Comparison of ENCODE assay signal across 11 cellular contexts in genomic region chr3:46971151-46971550, GRCh38. TPM values are rescaled to one million over a fixed set of nuclear protein-coding genes. Genes with fewer than 3 reads are reported as not detected.
DNase-seq lines count a peak whose midpoint lies in the region; ATAC-seq and TF ChIP-seq lines count a peak whose summit lies in the region.
"Had no signal": no experiment of that assay in that cellular context is flagged by ENCODE, and none has a peak within 500 bp of the region (broad histone marks: within the 10 kb centered on the region; RNA-seq: fewer than 3 reads in every experiment).

No MANE protein-coding gene starts in this region.

- peaks cover 85% of the 10 kb centered on the region for H3K4me1 ChIP-seq in CD4-positive, CD25-positive, alpha-beta regulatory T cell (ENCODE audit: control insufficient read depth, insufficient read depth, low read length, poor library complexity, severe bottlenecking)
- H3K4me1 ChIP-seq in MM.1S (ENCODE audit: low read length) (peaks cover 35% of the 10 kb centered on the region), endodermal cell (ENCODE audit: control insufficient read depth, insufficient read depth, low read length) (peaks cover 2% of the 10 kb centered on the region), osteoblast (ENCODE audit: insufficient read depth, low read length) (peaks cover 13% of the 10 kb centered on the region)

- H3K4me1 Mint-ChIP-seq in CD4-positive, CD25-positive, alpha-beta regulatory T cell: peaks cover 28 to 88% (median 68%) of the 10 kb centered on the region in 4 donors
- H3K4me1 Mint-ChIP-seq in endodermal cell: peaks cover 28% of the 10 kb centered on the region

- H3K27ac Mint-ChIP-seq in CD4-positive, CD25-positive, alpha-beta regulatory T cell: peak overlapping the region; percentile 82 to 91 (median 87)
- peak overlapping the region; percentile 31 for H3K27ac Mint-ChIP-seq in endodermal cell

- no peak for DNase-seq in CD4-positive, CD25-positive, alpha-beta regulatory T cell
- DNase-seq in MM.1S: no peak
- no peak for DNase-seq in endodermal cell
- DNase-seq in osteoblast (ENCODE audit: insufficient read length, low spot score, missing footprints): peak; percentile 42
- DNase-seq in SIG-M5 treated with dmso at 0.1 percent for 504 hours (lab: John Stamatoyannopoulos, UW; ENCODE audit: unreplicated experiment): no peak
- no peak for DNase-seq in NCI-H146 (lab: John Stamatoyannopoulos, UW)
- DNase-seq: activated CD4-positive, alpha-beta T cell treated with anti-CD3 and anti-CD28 coated beads for 48 hours; NCI-H187 had no signal

- no peaks in the 10 kb centered on the region for H3K9me2 ChIP-seq in MM.1S (replicated peaks; ENCODE audit: insufficient read depth, low read length)

- no peaks in the 10 kb centered on the region for H3K9me3 Mint-ChIP-seq in CD4-positive, CD25-positive, alpha-beta regulatory T cell
- H3K9me3 Mint-ChIP-seq in endodermal cell: no peaks in the 10 kb centered on the region

- TF ChIP-seq CTCF in MM.1S (IDR thresholded peaks at IDR 0.05; ENCODE audit: low read length): no peak
- TF ChIP-seq CTCF in endodermal cell (conservative IDR thresholded peaks at IDR 0.05): no peak
- no peak for TF ChIP-seq CTCF in osteoblast (IDR thresholded peaks at IDR 0.05; ENCODE audit: extremely low read depth, low read depth, low read length)

- H4K20me1 ChIP-seq in MM.1S (ENCODE audit: insufficient read depth, low read length) (peaks cover 62% of the 10 kb centered on the region), osteoblast (ENCODE audit: insufficient read depth, low read length) (peaks cover 82% of the 10 kb centered on the region)

- peak overlapping the region; percentile 49 for H3K4me3 ChIP-seq in CD4-positive, CD25-positive, alpha-beta regulatory T cell (ENCODE audit: low read depth, low read length)
- H3K4me3 ChIP-seq in MM.1S (ENCODE audit: low read length) (no peak overlapping the region), endodermal cell (ENCODE audit: low read length) (no peak overlapping the region), osteoblast (ENCODE audit: insufficient read depth, low read length) (no peak overlapping the region)
- H3K4me3 ChIP-seq: thoracic aorta had no signal

- H3K9me3 ChIP-seq in CD4-positive, CD25-positive, alpha-beta regulatory T cell (ENCODE audit: control insufficient read depth in 2 of 2, low read length in 2 of 2): no peaks in the 10 kb centered on the region
- no peaks in the 10 kb centered on the region for H3K9me3 ChIP-seq in MM.1S (replicated peaks; ENCODE audit: insufficient read depth, low read length)
- no peaks in the 10 kb centered on the region for H3K9me3 ChIP-seq in endodermal cell (ENCODE audit: control insufficient read depth, low read length)
- no peaks in the 10 kb centered on the region for H3K9me3 ChIP-seq in osteoblast (ENCODE audit: low read depth, low read length)
- H3K9me3 ChIP-seq: thoracic aorta had no signal

- peaks cover 30% of the 10 kb centered on the region for H3K36me3 Mint-ChIP-seq in CD4-positive, CD25-positive, alpha-beta regulatory T cell
- H3K36me3 Mint-ChIP-seq in endodermal cell (ENCODE audit: low read depth): peaks cover 26% of the 10 kb centered on the region

- H3K27ac ChIP-seq in CD4-positive, CD25-positive, alpha-beta regulatory T cell (ENCODE audit: insufficient read depth, low read length, poor library complexity, severe bottlenecking): no peak overlapping the region
- H3K27ac ChIP-seq in MM.1S (ENCODE audit: low read length) (peak overlapping the region; percentile 27; the same call in 1 of the 2 replicates), endodermal cell (ENCODE audit: low read depth, low read length) (no peak overlapping the region), osteoblast (ENCODE audit: low read depth, low read length) (no peak overlapping the region)
- H3K27ac ChIP-seq: thoracic aorta had no signal

- no peak overlapping the region for H2AFZ ChIP-seq in MM.1S (ENCODE audit: low read length)
- H2AFZ ChIP-seq in osteoblast (ENCODE audit: low read length): no peak overlapping the region

- H3K27me3 Mint-ChIP-seq in CD4-positive, CD25-positive, alpha-beta regulatory T cell: no peaks in the 10 kb centered on the region
- no peaks in the 10 kb centered on the region for H3K27me3 Mint-ChIP-seq in endodermal cell (ENCODE audit: insufficient read depth)

- H3K27me3 ChIP-seq in CD4-positive, CD25-positive, alpha-beta regulatory T cell (ENCODE audit: control insufficient read depth, insufficient read depth, low read length): no peaks in the 10 kb centered on the region
- H3K27me3 ChIP-seq in MM.1S (replicated peaks; ENCODE audit: insufficient read depth, low read length): no peaks in the 10 kb centered on the region
- no peaks in the 10 kb centered on the region for H3K27me3 ChIP-seq in endodermal cell (ENCODE audit: control insufficient read depth, insufficient read depth, low read length, poor library complexity, severe bottlenecking)
- H3K27me3 ChIP-seq in osteoblast (ENCODE audit: insufficient read depth, low read length): no peaks in the 10 kb centered on the region

- H3F3A ChIP-seq in MM.1S (ENCODE audit: insufficient read depth, low read length): peaks cover 17% of the 10 kb centered on the region; the same call in 1 of the 2 replicates

- peak overlapping the region; percentile 4 to 81 (median 70) for H3K4me3 Mint-ChIP-seq in CD4-positive, CD25-positive, alpha-beta regulatory T cell
- no peak overlapping the region for H3K4me3 Mint-ChIP-seq in endodermal cell

- H3K9ac ChIP-seq in MM.1S (ENCODE audit: low read length) (no peak overlapping the region), endodermal cell (ENCODE audit: extremely low read depth, low read length, poor library complexity, severe bottlenecking) (no peak overlapping the region)

- 92 to 96% methylated on average over 5 to 6 of the region's 6 CpGs for WGBS in endodermal cell (ENCODE audit: insufficient coverage in 1 of 2, insufficient read length in 1 of 2), 2 experiments

- H3K4me2 ChIP-seq in MM.1S (ENCODE audit: low read depth, low read length) (peak overlapping the region; percentile 10; the same call in 1 of the 2 replicates), osteoblast (ENCODE audit: insufficient read depth, low read length) (no peak overlapping the region)

- ATAC-seq in CD4-positive, CD25-positive, alpha-beta regulatory T cell (ENCODE audit: low read depth in 2 of 2): no peak
- ATAC-seq in HG03571 (IDR thresholded peaks at IDR 0.05; ENCODE audit: unreplicated experiment): no peak
- no peak for ATAC-seq in GM19395 (IDR thresholded peaks at IDR 0.05; ENCODE audit: unreplicated experiment)

- H3K79me2 ChIP-seq in MM.1S (ENCODE audit: low read length): peaks cover 99% of the 10 kb centered on the region
- peaks cover 97% of the 10 kb centered on the region for H3K79me2 ChIP-seq in osteoblast (ENCODE audit: insufficient read depth, low read length)

- H3K36me3 ChIP-seq in CD4-positive, CD25-positive, alpha-beta regulatory T cell (ENCODE audit: control insufficient read depth, insufficient read depth, low read length): peaks cover 4% of the 10 kb centered on the region
- H3K36me3 ChIP-seq in MM.1S (replicated peaks; ENCODE audit: insufficient read depth, low read length): no peaks in the 10 kb centered on the region
- H3K36me3 ChIP-seq in endodermal cell (ENCODE audit: control insufficient read depth, insufficient read depth, low read length): peaks cover 46% of the 10 kb centered on the region
- no peaks in the 10 kb centered on the region for H3K36me3 ChIP-seq in osteoblast (ENCODE audit: insufficient read depth, low read length)
- H3K36me3 ChIP-seq: thoracic aorta had no signal

RNA-seq across cellular contexts. Expression of gene CCDC12, which starts 5.4 kb away (rescaled TPM):
- total RNA-seq in CD4-positive, CD25-positive, alpha-beta regulatory T cell: 71.8 TPM
- polyA plus RNA-seq in CD4-positive, CD25-positive, alpha-beta regulatory T cell: 100 to 1,000 TPM in 3 of 4 donors, 10 to 100 TPM in 1; 90.4 to 116 (median 106) TPM
- total RNA-seq in endodermal cell (10 to 100 TPM; 46.7 to 47.8 TPM), osteoblast (17.4 and 20.6 TPM in 2 replicates)
- polyA plus RNA-seq in endodermal cell (2013, experiment 1 of 2): 44.4 TPM
- 41.1 TPM for polyA plus RNA-seq in endodermal cell (2013, experiment 2 of 2)

RNA-seq across cellular contexts. Expression of gene NBEAL2, which starts 8.3 kb away (rescaled TPM):
- total RNA-seq in CD4-positive, CD25-positive, alpha-beta regulatory T cell: 429 TPM
- 10 to 100 TPM in 2 of 4 donors, 1 to 10 TPM in 2; 4.7 to 13.5 (median 8.6) TPM for polyA plus RNA-seq in CD4-positive, CD25-positive, alpha-beta regulatory T cell
- total RNA-seq in endodermal cell (10 to 100 TPM; 59.2 to 64.0 TPM), osteoblast (2.1 and 4.3 TPM in 2 replicates)
- polyA plus RNA-seq in endodermal cell (2013, experiment 1 of 2): 22.9 TPM
- 17.8 TPM for polyA plus RNA-seq in endodermal cell (2013, experiment 2 of 2)

Comparison
In these comparisons a context has a peak if more than half of its experiments do, and no peak if none do; other contexts are left out.
1. RNA of gene NBEAL2, which starts 8.3 kb away (total RNA-seq): 429 TPM in CD4-positive, CD25-positive, alpha-beta regulatory T cell (single experiment) and 59.2 to 64.0 TPM in endodermal cell; 2.1 to 4.3 TPM in osteoblast; every median in the first group is over 10 times any median in the second.